ENCODE assay signal across 8 cellular contexts in the genomic region with DNA sequence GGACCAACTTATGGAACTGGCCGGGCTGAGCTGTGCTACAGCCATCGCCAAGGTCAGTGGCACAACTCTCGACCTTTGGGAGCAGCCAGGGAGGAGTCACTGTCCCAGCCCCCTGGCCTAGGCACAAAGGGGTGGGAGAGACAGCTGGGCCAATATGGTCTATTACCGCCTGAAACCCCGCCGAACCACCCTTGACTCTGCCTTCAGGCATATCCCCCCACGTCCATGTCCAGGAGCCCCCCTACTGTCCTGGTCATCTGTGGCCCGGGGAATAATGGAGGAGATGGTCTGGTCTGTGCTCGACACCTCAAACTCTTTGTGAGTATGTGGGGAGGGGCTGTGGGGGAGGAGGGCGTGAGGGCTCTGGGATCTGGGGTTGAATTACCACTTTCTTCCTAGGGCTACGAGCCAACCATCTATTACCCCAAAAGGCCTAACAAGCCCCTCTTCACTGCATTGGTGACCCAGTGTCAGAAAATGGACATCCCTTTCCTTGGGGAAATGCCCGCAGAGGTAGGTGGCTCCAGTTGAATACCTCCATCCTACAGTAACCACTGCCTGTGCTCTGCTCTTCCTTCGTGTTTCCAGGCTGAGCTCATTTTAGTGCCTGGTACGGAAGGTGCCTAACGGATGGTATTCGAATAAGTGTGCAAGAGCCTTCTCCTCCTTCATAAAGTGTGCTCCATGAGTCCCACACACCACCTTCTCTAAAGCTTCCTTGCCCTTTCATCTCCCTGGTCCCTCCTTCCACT. TPM values are rescaled to one million over a fixed set of nuclear protein-coding genes. Genes with fewer than 3 reads are reported as not detected.
DNase-seq lines count a peak whose midpoint lies in the region; ATAC-seq and TF ChIP-seq lines count a peak whose summit lies in the region.

No MANE protein-coding gene starts in this region.

- peaks cover 4% of the 10 kb centered on the region; the same call in 1 of the 2 replicates for H3K36me3 ChIP-seq in Caco-2 (ENCODE audit: control insufficient read depth, insufficient read depth, low read length)
- peaks cover 50% of the 10 kb centered on the region for H3K36me3 ChIP-seq in NT2/D1 (ENCODE audit: insufficient read depth, insufficient read length, low read length)
- H3K36me3 ChIP-seq in endocrine pancreas (ENCODE audit: control insufficient read depth, insufficient read depth, low read length): no peaks in the 10 kb centered on the region
- peaks cover 27% of the 10 kb centered on the region for H3K36me3 ChIP-seq in neuron (ENCODE audit: insufficient read depth, low read length)

- intact Hi-C loops in Caco-2 (cut with micrococcal nuclease; ENCODE audit: unreplicated experiment): no loop called here

- peak overlapping the region; percentile 40 for H3K27ac Mint-ChIP-seq in Caco-2 (ENCODE audit: unreplicated experiment)

- H3K9ac ChIP-seq in NT2/D1 (ENCODE audit: insufficient read length, low read depth) (peak overlapping the region; percentile 97), endocrine pancreas (ENCODE audit: control insufficient read depth, insufficient read depth, low read length) (peak overlapping the region; percentile 54)

- H3K27me3 ChIP-seq in Caco-2 (replicated peaks; ENCODE audit: control insufficient read depth, insufficient read depth, low read length): no peaks in the 10 kb centered on the region
- H3K27me3 ChIP-seq in NT2/D1 (ENCODE audit: insufficient read depth, insufficient read length): no peaks in the 10 kb centered on the region
- H3K27me3 ChIP-seq in endocrine pancreas (ENCODE audit: control insufficient read depth, insufficient read depth, low read length): no peaks in the 10 kb centered on the region
- H3K27me3 ChIP-seq in neuron (ENCODE audit: insufficient read depth, low read length): peaks cover under 1% of the 10 kb centered on the region

- no peaks in the 10 kb centered on the region for H3K9me3 ChIP-seq in Caco-2
- H3K9me3 ChIP-seq in NT2/D1 (ENCODE audit: insufficient read depth, low read length): no peaks in the 10 kb centered on the region
- H3K9me3 ChIP-seq in endocrine pancreas (ENCODE audit: control insufficient read depth, low read length): no peaks in the 10 kb centered on the region
- no peaks in the 10 kb centered on the region for H3K9me3 ChIP-seq in neuron (ENCODE audit: low read length)

- no peaks in the 10 kb centered on the region for H3K27me3 Mint-ChIP-seq in Caco-2 (ENCODE audit: insufficient read depth, unreplicated experiment)

- H3K9me3 Mint-ChIP-seq in Caco-2 (ENCODE audit: unreplicated experiment): no peaks in the 10 kb centered on the region

- DNase-seq in Caco-2 (no peak), NT2/D1 (ENCODE audit: low read depth, low spot score) (no peak)

- TSS peak; percentile 42 for BruUV-seq in Caco-2 (replicated peaks; lab: Mats Ljungman, UMichigan)

- H3K4me3 ChIP-seq in Caco-2 (ENCODE audit: low read depth, low read length): peak overlapping the region; percentile 69
- H3K4me3 ChIP-seq in NT2/D1 (ENCODE audit: insufficient read length, low read depth): peak overlapping the region; percentile 93
- H3K4me3 ChIP-seq in endocrine pancreas (ENCODE audit: control insufficient read depth, insufficient read depth, low read length): no peak overlapping the region
- peak overlapping the region; percentile 68 for H3K4me3 ChIP-seq in neuron (ENCODE audit: low read length)

- no peak for TF ChIP-seq CTCF in Caco-2 (IDR thresholded peaks at IDR 0.05; ENCODE audit: insufficient read depth in 1 of 2, low read depth in 1 of 2, low read length in 1 of 2, severe bottlenecking in 1 of 2, unreplicated experiment in 1 of 2)

- peak overlapping the region; percentile 65 for H3K4me3 Mint-ChIP-seq in Caco-2 (ENCODE audit: unreplicated experiment)

- ATAC-seq in HG03045 (IDR thresholded peaks at IDR 0.05; ENCODE audit: unreplicated experiment) (no peak), GM21723 (IDR thresholded peaks at IDR 0.05; ENCODE audit: unreplicated experiment) (no peak), GM21423 (IDR thresholded peaks at IDR 0.05; ENCODE audit: unreplicated experiment) (no peak), GM19455 (IDR thresholded peaks at IDR 0.05; ENCODE audit: unreplicated experiment) (no peak)

- CTCF ChIA-PET in Caco-2 (lab: Charles Lee): interaction anchor here (0.8 to 1.3 kb wide), 5 partner anchors 9 to 146 kb away, joined by 3 to 6 read pairs (median 3); partner anchors contain the start of gene GPATCH4

- H3K4me1 ChIP-seq in Caco-2 (peaks cover 8% of the 10 kb centered on the region; the same call in 1 of the 2 replicates), NT2/D1 (ENCODE audit: insufficient read depth, insufficient read length) (peaks cover 9% of the 10 kb centered on the region), endocrine pancreas (ENCODE audit: control insufficient read depth, insufficient read depth, low read length) (no peaks in the 10 kb centered on the region), neuron (ENCODE audit: insufficient read depth, low read length) (peaks cover 39% of the 10 kb centered on the region)

- peaks cover 28% of the 10 kb centered on the region for H3K36me3 Mint-ChIP-seq in Caco-2 (ENCODE audit: insufficient read depth, unreplicated experiment)

- H3K4me1 Mint-ChIP-seq in Caco-2 (ENCODE audit: low read depth, unreplicated experiment): peaks cover 16% of the 10 kb centered on the region

- H2AFZ ChIP-seq in neuron (ENCODE audit: low read depth, low read length): peak overlapping the region; percentile 24

- POLR2A ChIA-PET in Caco-2 (lab: Charles Lee): interaction anchor here (0.5 to 1.9 kb wide), 7 partner anchors 8 to 179 kb away, joined by 3 to 8 read pairs (median 4); partner anchors contain the start of gene MEF2D

RNA-seq across cellular contexts. Expression of gene NAXE, which starts 0.8 kb away (rescaled TPM):
- total RNA-seq in Caco-2 (2022): 99.8 and 105 TPM in 2 replicates

RNA-seq across cellular contexts. Expression of gene GPATCH4, which starts 8.9 kb away (rescaled TPM):
- 52.5 and 53.5 TPM in 2 replicates for total RNA-seq in Caco-2 (2022)

RNA-seq across cellular contexts. Expression of gene TTC24, which starts 12.8 kb away (rescaled TPM):
- not detected in 2 replicates for total RNA-seq in Caco-2 (2022)

RNA-seq across cellular contexts. Expression of gene IQGAP3, which starts 20.0 kb away (rescaled TPM):
- total RNA-seq in Caco-2 (2022): 35.8 and 37.6 TPM in 2 replicates

RNA-seq across cellular contexts. Expression of gene HAPLN2, which starts 26.9 kb away (rescaled TPM):
- not detected in 2 replicates for total RNA-seq in Caco-2 (2022)
